Comparison of ENCODE assay signal across 19 cellular contexts in the genomic region with DNA sequence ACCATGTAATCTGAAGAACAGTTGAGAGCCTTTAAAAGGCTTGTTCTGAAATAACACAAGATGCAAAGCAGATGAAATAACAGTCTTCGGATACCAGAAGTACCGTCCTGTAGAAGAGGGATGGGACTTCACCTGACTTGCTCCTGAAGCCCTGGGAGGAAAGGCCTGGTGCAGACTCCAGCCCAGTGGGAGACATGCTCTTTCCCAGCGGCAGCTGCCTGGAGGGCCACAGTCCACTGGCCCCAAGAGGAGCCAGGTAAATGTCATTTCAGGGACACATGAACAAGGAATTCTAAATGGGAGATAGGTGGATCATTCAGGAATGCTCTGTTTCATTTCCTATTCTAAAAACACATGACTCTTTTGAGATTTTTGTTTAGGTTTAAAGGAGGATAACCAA. TPM values are rescaled to one million over a fixed set of nuclear protein-coding genes. Genes with fewer than 3 reads are reported as not detected.
DNase-seq lines count a peak whose midpoint lies in the region; ATAC-seq and TF ChIP-seq lines count a peak whose summit lies in the region.
"Had no signal": no experiment of that assay in that cellular context is flagged by ENCODE, and none has a peak within 500 bp of the region (broad histone marks: within the 10 kb centered on the region; RNA-seq: fewer than 3 reads in every experiment).

No MANE protein-coding gene starts in this region.

- no peak overlapping the region for H2AFZ ChIP-seq in smooth muscle cell (ENCODE audit: low read depth)

- TF ChIP-seq CTCF in endodermal cell (conservative IDR thresholded peaks at IDR 0.05): no peak
- TF ChIP-seq CTCF in nephron (IDR thresholded peaks at IDR 0.05; ENCODE audit: unreplicated experiment in 3 of 3): no peak
- no peak for TF ChIP-seq CTCF in smooth muscle cell (IDR thresholded peaks at IDR 0.05; ENCODE audit: borderline replicate concordance, insufficient read depth, poor library complexity, severe bottlenecking)
- TF ChIP-seq CTCF in progenitor cell of endocrine pancreas (IDR thresholded peaks at IDR 0.05; ENCODE audit: unreplicated experiment): no peak

- H3K27ac Mint-ChIP-seq in endodermal cell (peak overlapping the region; percentile 31), nephron (peak overlapping the region in 2 of 3 experiments; percentile 40 to 87), progenitor cell of endocrine pancreas (no peak overlapping the region)
- H3K27ac Mint-ChIP-seq: CD4-positive, alpha-beta T cell; natural killer cell; T-helper 17 cell had no signal

- no peaks in the 10 kb centered on the region for H3K27me3 ChIP-seq in endodermal cell (ENCODE audit: control insufficient read depth, insufficient read depth, low read length, poor library complexity, severe bottlenecking)
- H3K27me3 ChIP-seq in smooth muscle cell (ENCODE audit: low read depth): no peaks in the 10 kb centered on the region

- H3K9me3 ChIP-seq in endodermal cell (ENCODE audit: control insufficient read depth, low read length) (peaks cover 5% of the 10 kb centered on the region), smooth muscle cell (replicated peaks; ENCODE audit: low read depth) (no peaks in the 10 kb centered on the region)

- ATAC-seq in HG03378 (IDR thresholded peaks at IDR 0.05; ENCODE audit: unreplicated experiment): no peak
- ATAC-seq: natural killer cell; Panc1; stimulated activated naive CD8-positive, alpha-beta T cell treated with anti-CD3 and anti-CD28 coated beads, Interleukin-15, Interleukin-2, amounts not matched to agents 100 U/mL and 50 U/mL, for 24 hours; T-helper 17 cell had no signal

- peak overlapping the region; percentile 78 for H3K4me2 ChIP-seq in smooth muscle cell

- H3K36me3 Mint-ChIP-seq in endodermal cell (ENCODE audit: low read depth) (no peaks in the 10 kb centered on the region), nephron (ENCODE audit: low read depth) (no peaks in the 10 kb centered on the region), progenitor cell of endocrine pancreas (ENCODE audit: insufficient read depth) (peaks cover 2% of the 10 kb centered on the region)
- H3K36me3 Mint-ChIP-seq: natural killer cell had no signal

- H3K4me3 Mint-ChIP-seq in endodermal cell: no peak overlapping the region
- no peak overlapping the region for H3K4me3 Mint-ChIP-seq in nephron
- H3K4me3 Mint-ChIP-seq in progenitor cell of endocrine pancreas (ENCODE audit: low read depth): no peak overlapping the region
- H3K4me3 Mint-ChIP-seq: CD4-positive, alpha-beta T cell; natural killer cell; T-helper 17 cell had no signal

- no peaks in the 10 kb centered on the region for H4K20me1 ChIP-seq in smooth muscle cell (ENCODE audit: low read depth)

- H3K4me1 ChIP-seq in endodermal cell (ENCODE audit: control insufficient read depth, insufficient read depth, low read length): no peaks in the 10 kb centered on the region
- peaks cover 17% of the 10 kb centered on the region for H3K4me1 ChIP-seq in smooth muscle cell (ENCODE audit: low read depth)

- no peak overlapping the region for H3K27ac ChIP-seq in endodermal cell (ENCODE audit: low read depth, low read length)
- peak overlapping the region; percentile 43 for H3K27ac ChIP-seq in smooth muscle cell (ENCODE audit: low read depth)

- H3K36me3 ChIP-seq in endodermal cell (ENCODE audit: control insufficient read depth, insufficient read depth, low read length): no peaks in the 10 kb centered on the region
- no peaks in the 10 kb centered on the region for H3K36me3 ChIP-seq in smooth muscle cell (ENCODE audit: low read depth)

- no peaks in the 10 kb centered on the region for H3K79me2 ChIP-seq in smooth muscle cell (ENCODE audit: low read depth)

- H3K4me1 Mint-ChIP-seq in endodermal cell: peaks cover 9% of the 10 kb centered on the region
- peaks cover 7% of the 10 kb centered on the region for H3K4me1 Mint-ChIP-seq in nephron
- peaks cover 9% of the 10 kb centered on the region for H3K4me1 Mint-ChIP-seq in progenitor cell of endocrine pancreas (ENCODE audit: low read depth)
- H3K4me1 Mint-ChIP-seq: natural killer cell, T-helper 17 cell had no signal

- H3K27me3 Mint-ChIP-seq in endodermal cell (ENCODE audit: insufficient read depth): no peaks in the 10 kb centered on the region
- no peaks in the 10 kb centered on the region for H3K27me3 Mint-ChIP-seq in nephron (ENCODE audit: low read depth)
- no peaks in the 10 kb centered on the region for H3K27me3 Mint-ChIP-seq in progenitor cell of endocrine pancreas
- H3K27me3 Mint-ChIP-seq: CD4-positive, alpha-beta T cell; T-helper 17 cell had no signal

- H3K9me3 Mint-ChIP-seq in endodermal cell (peaks cover 5% of the 10 kb centered on the region), nephron (no peaks in the 10 kb centered on the region), progenitor cell of endocrine pancreas (ENCODE audit: low read depth) (peaks cover 10% of the 10 kb centered on the region)
- H3K9me3 Mint-ChIP-seq: CD4-positive, alpha-beta T cell; natural killer cell had no signal

- 95 to 96% methylated on average over 2 to 3 of the region's 3 CpGs for WGBS in endodermal cell (ENCODE audit: insufficient coverage in 1 of 2, insufficient read length in 1 of 2), 2 experiments
- WGBS in smooth muscle cell (ENCODE audit: low lambda C conversion rate): 99% methylated on average over 3 of the region's 3 CpGs

- H3K9ac ChIP-seq in endodermal cell (ENCODE audit: extremely low read depth, low read length, poor library complexity, severe bottlenecking): no peak overlapping the region
- H3K9ac ChIP-seq in smooth muscle cell (ENCODE audit: low read depth): no peak overlapping the region

- H3F3A ChIP-seq in smooth muscle cell (ENCODE audit: low read depth): no peaks in the 10 kb centered on the region

- H3K4me3 ChIP-seq in endodermal cell (ENCODE audit: low read length): no peak overlapping the region
- H3K4me3 ChIP-seq in smooth muscle cell: no peak overlapping the region

- DNase-seq in DMS53 treated with DMSO at 0.1 percent for 48 hours (lab: John Stamatoyannopoulos, UW; ENCODE audit: unreplicated experiment) (peak; percentile 26), endodermal cell (no peak), smooth muscle cell (lab: John Stamatoyannopoulos, UW; ENCODE audit: unreplicated experiment) (no peak), epidermal melanocyte (ENCODE audit: insufficient read length, low spot score) (no peak), progenitor cell of endocrine pancreas (ENCODE audit: low spot score, unreplicated experiment) (no peak)
- no peak for DNase-seq in stimulated activated CD4-positive, alpha-beta T cell treated with anti-CD3 and anti-CD28 coated beads, Interleukin-12 subunit alpha, Interleukin-12 subunit beta, amount 100 ng/mL, for 4 hours
- DNase-seq: activated CD4-positive, alpha-beta T cell treated with anti-CD3 and anti-CD28 coated beads, Interleukin-2, amount 50 U/mL, for 1 hour; activated CD8-positive, alpha-beta memory T cell treated with anti-CD3 and anti-CD28 coated beads, Interleukin-2, amount 50 U/mL, for 4 hours; activated naive CD4-positive, alpha-beta T cell; amniotic stem cell; CD4-positive, alpha-beta T cell; cerebellar nuclear complex; DND-41; natural killer cell; stimulated activated naive CD8-positive, alpha-beta T cell treated with anti-CD3 and anti-CD28 coated beads, Interleukin-15, Interleukin-2, amounts not matched to agents 100 U/mL and 50 U/mL, for 24 hours; T-helper 17 cell had no signal

RNA-seq across cellular contexts. Expression of gene CHN1, which starts 22.6 kb away (rescaled TPM):
- 10 to 100 TPM; 24.3 to 28.8 TPM for total RNA-seq in endodermal cell
- polyA plus RNA-seq in endodermal cell (2013, experiment 1 of 2): 55.1 TPM
- 46.6 TPM for polyA plus RNA-seq in endodermal cell (2013, experiment 2 of 2)
- 33.5 and 40.4 TPM in 2 replicates for total RNA-seq in smooth muscle cell
- polyA plus RNA-seq in smooth muscle cell: 30.2 and 44.8 TPM in 2 replicates
- total RNA-seq in progenitor cell of endocrine pancreas: 46.1 and 50.3 TPM in 2 replicates
